Comparison of ENCODE assay signal across 9 cellular contexts in genomic region chr10:14958872-14959220, GRCh38. TPM values are rescaled to one million over a fixed set of nuclear protein-coding genes. Genes with fewer than 3 reads are reported as not detected.
A peak's percentile ranks its signal among the peaks of the same experiment; 100 is the strongest.
DNase-seq lines count a peak whose midpoint lies in the region; ATAC-seq and TF ChIP-seq lines count a peak whose summit lies in the region.
"Had no signal": no experiment of that assay in that cellular context is flagged by ENCODE, and none has a peak within 500 bp of the region (broad histone marks: within the 10 kb centered on the region; RNA-seq: fewer than 3 reads in every experiment).

No MANE protein-coding gene starts in this region.

- H3K27me3 ChIP-seq in body of pancreas, result no peaks in the 10 kb centered on the region
- no peaks in the 10 kb centered on the region for H3K27me3 ChIP-seq in lung (ENCODE audit: control insufficient read depth, insufficient read depth)

- H3K27ac ChIP-seq in body of pancreas (peak overlapping the region; percentile 68 to 99 (median 94)), lung (ENCODE audit: low read depth in 1 of 2, low read length in 1 of 2) (peak overlapping the region; percentile 75 to 95)

- ATAC-seq in activated T-cell treated with anti-CD3 and anti-CD28 coated beads, Interleukin-2, amount 50 U/mL, for 72 hours (replicated peaks in 1 of 2), result no peak
- no peak for ATAC-seq in body of pancreas
- ATAC-seq in lung (ENCODE audit: insufficient read depth, low FRiP score), result no peak
- no peak for ATAC-seq in HG03571 (IDR thresholded peaks at IDR 0.05; ENCODE audit: unreplicated experiment)

- H3K9me3 Mint-ChIP-seq in activated T-cell treated with anti-CD3 and anti-CD28 coated beads, Interleukin-2, amount 50 U/mL, for 72 hours, result no peaks in the 10 kb centered on the region
- H3K9me3 Mint-ChIP-seq in type B pancreatic cell, result no peaks in the 10 kb centered on the region

- H3K27ac Mint-ChIP-seq in activated T-cell treated with anti-CD3 and anti-CD28 coated beads, Interleukin-2, amount 50 U/mL, for 72 hours, result peak overlapping the region; percentile 26
- peak overlapping the region; percentile 99 for H3K27ac Mint-ChIP-seq in type B pancreatic cell

- no peaks in the 10 kb centered on the region for H3K27me3 Mint-ChIP-seq in activated T-cell treated with anti-CD3 and anti-CD28 coated beads, Interleukin-2, amount 50 U/mL, for 72 hours (ENCODE audit: low read depth)
- H3K27me3 Mint-ChIP-seq in type B pancreatic cell, result no peaks in the 10 kb centered on the region

- peak overlapping the region; percentile 96 to 99 for H3K4me3 Mint-ChIP-seq in activated T-cell treated with anti-CD3 and anti-CD28 coated beads, Interleukin-2, amount 50 U/mL, for 72 hours
- peak overlapping the region; percentile 95 for H3K4me3 Mint-ChIP-seq in type B pancreatic cell

- peaks cover 16% of the 10 kb centered on the region for H3K4me1 ChIP-seq in body of pancreas
- peaks cover 3 to 5% of the 10 kb centered on the region in 2 donors for H3K4me1 ChIP-seq in lung (ENCODE audit: control insufficient read depth in 2 of 2, insufficient read depth in 2 of 2, low read length in 2 of 2)

- TF ChIP-seq CTCF in body of pancreas (IDR thresholded peaks at IDR 0.05), result no peak
- TF ChIP-seq CTCF in lung (IDR thresholded peaks at IDR 0.05; ENCODE audit: control extremely low read depth, extremely low read depth), result no peak
- TF ChIP-seq CTCF in type B pancreatic cell (conservative IDR thresholded peaks at IDR 0.05), result no peak

- H3K36me3 Mint-ChIP-seq in activated T-cell treated with anti-CD3 and anti-CD28 coated beads, Interleukin-2, amount 50 U/mL, for 72 hours (ENCODE audit: insufficient read depth in 2 of 2), result peaks cover 0 to under 1% of the 10 kb centered on the region in 2 donors
- no peaks in the 10 kb centered on the region for H3K36me3 Mint-ChIP-seq in type B pancreatic cell

- 16 to 22% methylated on average over 11 to 12 of the region's 12 CpGs for WGBS in body of pancreas, 2 donors
- 50 to 57% methylated on average over 12 of the region's 12 CpGs for WGBS in lung, 2 donors

- peaks cover 25% of the 10 kb centered on the region for H3K4me1 Mint-ChIP-seq in activated T-cell treated with anti-CD3 and anti-CD28 coated beads, Interleukin-2, amount 50 U/mL, for 72 hours (ENCODE audit: low read depth)
- H3K4me1 Mint-ChIP-seq in type B pancreatic cell (ENCODE audit: unreplicated experiment), result peaks cover 8% of the 10 kb centered on the region

- H3K4me3 ChIP-seq in body of pancreas (peak overlapping the region in 1 of 2 donors; percentile 83), lung (peak overlapping the region; percentile 35)

- H3K36me3 ChIP-seq in body of pancreas (replicated peaks in 1 of 2; ENCODE audit: insufficient read depth in 1 of 2, low read depth in 2 of 2) (no peaks in the 10 kb centered on the region), lung (ENCODE audit: control insufficient read depth in 2 of 2, insufficient read depth in 2 of 2, low read length in 2 of 2) (no peaks in the 10 kb centered on the region)

- H3K9me3 ChIP-seq in body of pancreas (no peaks in the 10 kb centered on the region), lung (ENCODE audit: control insufficient read depth in 2 of 2, insufficient read depth in 1 of 2, low read length in 1 of 2) (no peaks in the 10 kb centered on the region)

- no peak for DNase-seq in activated T-cell treated with anti-CD3 and anti-CD28 coated beads, Interleukin-2, amount 50 U/mL, for 72 hours
- DNase-seq in activated T-cell treated with anti-CD3 and anti-CD28 coated beads, Interleukin-2, amount 50 U/mL, for 48 hours, result no peak
- no peak for DNase-seq in body of pancreas
- DNase-seq in lung (ENCODE audit: low spot score), result no peak
- DNase-seq in type B pancreatic cell (ENCODE audit: extremely low spot score, unreplicated experiment), result no peak
- no peak for DNase-seq in GF-D8 (lab: John Stamatoyannopoulos, UW)
- no peak for DNase-seq in stimulated activated CD4-positive, alpha-beta T cell treated with anti-CD3 and anti-CD28 coated beads, Interleukin-2, amount 100 ng/mL, for 48 hours

- intact Hi-C loops in body of pancreas (cut with DNase I), result no loop called here

- TF ChIP-seq POLR2A in body of pancreas (IDR thresholded peaks at IDR 0.05), result no peak

RNA-seq across cellular contexts. Expression of gene MEIG1, which starts 0.3 kb away (rescaled TPM):
- 1 to 10 TPM in 1 of 2 donors, not detected in 1; 2.4 TPM for total RNA-seq in activated T-cell treated with anti-CD3 and anti-CD28 coated beads, Interleukin-2, amount 50 U/mL, for 72 hours
- not detected for total RNA-seq in body of pancreas
- 1 to 10 TPM; 1.2 to 3.5 TPM for total RNA-seq in lung
- polyA plus RNA-seq in lung, result 1 to 10 TPM; 1.0 to 1.5 TPM
- total RNA-seq in type B pancreatic cell (ENCODE audit: low replicate concordance), result 2.8 TPM in 1 of 2 replicates, not detected in the other
- total RNA-seq: dermis microvascular lymphatic vessel endothelial cell had no signal

RNA-seq across cellular contexts. Expression of gene DCLRE1C, which starts 5.0 kb away (rescaled TPM):
- 10 to 100 TPM; 22.9 to 25.8 TPM for total RNA-seq in activated T-cell treated with anti-CD3 and anti-CD28 coated beads, Interleukin-2, amount 50 U/mL, for 72 hours
- 10 to 100 TPM in 1 of 2 donors, 1 to 10 TPM in 1; 4.7 to 10.9 TPM for total RNA-seq in body of pancreas
- 10 to 100 TPM in 1 of 2 donors, 1 to 10 TPM in 1; 9.9 to 14.9 TPM for total RNA-seq in lung
- polyA plus RNA-seq in lung, result 1 to 10 TPM; 3.0 to 5.5 TPM
- total RNA-seq in type B pancreatic cell (ENCODE audit: low replicate concordance), result 10.1 and 15.0 TPM in 2 replicates
